Comparison of ENCODE assay signal across 15 cellular contexts in the genomic region with DNA sequence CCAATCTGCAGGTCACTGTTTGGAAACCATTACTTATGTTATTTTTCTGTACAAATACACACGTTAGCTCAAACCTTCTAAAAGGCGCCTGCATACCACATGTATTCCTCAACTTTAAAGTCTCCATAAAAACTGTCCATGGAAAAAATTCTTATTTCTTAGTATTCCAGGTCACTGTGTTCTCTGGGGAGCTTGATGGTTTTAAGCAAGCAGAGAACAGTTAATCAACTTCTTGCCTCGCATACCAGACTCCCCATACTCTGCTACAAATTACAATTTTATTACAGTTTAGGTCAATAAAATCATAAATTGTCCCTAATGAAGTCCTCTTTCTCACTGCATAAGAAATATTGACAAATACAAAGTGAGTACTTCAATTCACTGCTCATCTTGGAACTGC.
DNase-seq lines count a peak whose midpoint lies in the region; ATAC-seq and TF ChIP-seq lines count a peak whose summit lies in the region.
"Had no signal": no experiment of that assay in that cellular context is flagged by ENCODE, and none has a peak within 500 bp of the region (broad histone marks: within the 10 kb centered on the region; RNA-seq: fewer than 3 reads in every experiment).

No MANE protein-coding gene starts in this region.

- H3K4me1 ChIP-seq in ascending aorta (peaks cover 0 to 19% of the 10 kb centered on the region in 2 donors), vagina (peaks cover 26% of the 10 kb centered on the region), upper lobe of right lung (no peaks in the 10 kb centered on the region)
- H3K4me1 ChIP-seq: BLaER1 treated with 17β-estradiol and CSF1 and Interleukin-3, amounts not matched to agents 10 nM and 100 nM had no signal

- DNase-seq in GM03348 (ENCODE audit: low spot score) = peak; percentile 26
- DNase-seq in ascending aorta (ENCODE audit: low spot score in 2 of 2) = no peak
- peak; percentile 40 for DNase-seq in fibroblast of villous mesenchyme (ENCODE audit: low read depth)
- DNase-seq in vagina (ENCODE audit: extremely low spot score in 2 of 2) = no peak
- no peak for DNase-seq in foreskin melanocyte
- DNase-seq in upper lobe of right lung = no peak
- DNase-seq in MV-4-11 (lab: John Stamatoyannopoulos, UW) = no peak
- DNase-seq: AML-193; CD4-positive, CD25-positive, alpha-beta regulatory T cell; DMS53; HCEC 1CT had no signal

- no peak overlapping the region for H3K4me3 ChIP-seq in ascending aorta
- H3K4me3 ChIP-seq in fibroblast of villous mesenchyme (ENCODE audit: low read depth, low read length) = no peak overlapping the region
- H3K4me3 ChIP-seq in vagina = no peak overlapping the region
- H3K4me3 ChIP-seq in upper lobe of right lung = no peak overlapping the region
- H3K4me3 ChIP-seq: A549; BLaER1 treated with 17β-estradiol and CSF1 and Interleukin-3, amounts not matched to agents 10 nM and 100 nM had no signal

- intact Hi-C loops in ascending aorta (cut with DNase I) (loop anchor here (10.0 kb wide), 1 partner anchor 172 kb away; the partner anchor contains the start of genes COG5 and DUS4L), vagina (cut with DNase I) (no loop called here), upper lobe of right lung (cut with DNase I) (no loop called here)

- TF ChIP-seq POLR2A in vagina (IDR thresholded peaks at IDR 0.05) = no peak

- H3K27ac ChIP-seq in ascending aorta = peak overlapping the region; percentile 59 to 68
- peak overlapping the region; percentile 75 for H3K27ac ChIP-seq in vagina
- no peak overlapping the region for H3K27ac ChIP-seq in upper lobe of right lung
- H3K27ac ChIP-seq: A549; BLaER1 treated with 17β-estradiol and CSF1 and Interleukin-3, amounts not matched to agents 10 nM and 100 nM; HL-60 had no signal

- no peak for ATAC-seq in upper lobe of right lung
- no peak for ATAC-seq in GM21515 (IDR thresholded peaks at IDR 0.05; ENCODE audit: unreplicated experiment)
- ATAC-seq: A549 had no signal

- H3K9me3 ChIP-seq in ascending aorta = no peaks in the 10 kb centered on the region
- no peaks in the 10 kb centered on the region for H3K9me3 ChIP-seq in vagina
- no peaks in the 10 kb centered on the region for H3K9me3 ChIP-seq in upper lobe of right lung
- H3K9me3 ChIP-seq: A549; BLaER1 treated with 17β-estradiol and CSF1 and Interleukin-3, amounts not matched to agents 10 nM and 100 nM had no signal

- H3K27me3 ChIP-seq in ascending aorta (no peaks in the 10 kb centered on the region), vagina (no peaks in the 10 kb centered on the region), upper lobe of right lung (no peaks in the 10 kb centered on the region)
- H3K27me3 ChIP-seq: BLaER1 treated with 17β-estradiol and CSF1 and Interleukin-3, amounts not matched to agents 10 nM and 100 nM had no signal

- H3K36me3 ChIP-seq in ascending aorta (no peaks in the 10 kb centered on the region), vagina (no peaks in the 10 kb centered on the region), upper lobe of right lung (no peaks in the 10 kb centered on the region)

- TF ChIP-seq CTCF in ascending aorta (IDR thresholded peaks at IDR 0.05) = no peak
- no peak for TF ChIP-seq CTCF in fibroblast of villous mesenchyme (IDR thresholded peaks at IDR 0.05; ENCODE audit: insufficient read depth, low read depth, low read length)
- no peak for TF ChIP-seq CTCF in vagina (IDR thresholded peaks at IDR 0.05)
- TF ChIP-seq CTCF in upper lobe of right lung (IDR thresholded peaks at IDR 0.05) = no peak

Comparison
In these comparisons a context has a peak if more than half of its experiments do, and no peak if none do; other contexts are left out.
1. DNase-seq: peak in GM03348 (single experiment) and fibroblast of villous mesenchyme (single experiment); none in ascending aorta (0 of 2), vagina (0 of 2), foreskin melanocyte (single experiment), upper lobe of right lung (single experiment) and MV-4-11 (single experiment).